In genomic region chr6:66992660-66993059, GRCh38 we compare ENCODE assay signal across 23 cellular contexts.
"Had no signal": no experiment of that assay in that cellular context is flagged by ENCODE, and none has a peak within 500 bp of the region (broad histone marks: within the 10 kb centered on the region; RNA-seq: fewer than 3 reads in every experiment).

No MANE protein-coding gene starts in this region.

- H3K36me3 ChIP-seq: esophagus muscularis mucosa, gastrocnemius medialis, heart right ventricle, neutrophil, spleen, tibial nerve, upper lobe of right lung, vagina had no signal

- H3K27ac ChIP-seq: epithelial cell of prostate, esophagus muscularis mucosa, gastrocnemius medialis, heart right ventricle, neutrophil, psoas muscle, spleen, testis, tibial nerve, upper lobe of right lung, vagina had no signal

- ATAC-seq: gastrocnemius medialis; heart right ventricle; naive thymus-derived CD8-positive, alpha-beta T cell; psoas muscle; sciatic nerve; stimulated activated naive B cell treated with anti-CD40 and anti-IgM and Interleukin-4, amounts not matched to agents 10 μg/mL and 1 μg/mL and 100 μg/mL, for 72 hours; stimulated activated naive CD8-positive, alpha-beta T cell treated with anti-CD3 and anti-CD28 coated beads, Interleukin-15, amount 100 ng/mL, for 72 hours; upper lobe of right lung had no signal

- H3K4me1 Mint-ChIP-seq: naive thymus-derived CD8-positive, alpha-beta T cell; stimulated activated naive B cell treated with anti-CD40 and anti-IgM and Interleukin-4, amounts not matched to agents 10 μg/mL and 1 μg/mL and 100 μg/mL, for 72 hours; stimulated activated naive CD8-positive, alpha-beta T cell treated with anti-CD3 and anti-CD28 coated beads, Interleukin-15, amount 100 ng/mL, for 72 hours had no signal

- DNase-seq: effector memory CD4-positive, alpha-beta T cell; gastrocnemius medialis; heart right ventricle; hypothalamus; kidney glomerular epithelial cell; mammary epithelial cell; naive thymus-derived CD8-positive, alpha-beta T cell; psoas muscle; retina; spleen; stimulated activated CD4-positive, alpha-beta T cell treated with anti-CD3 and anti-CD28 coated beads, Interleukin-15, amount 100 ng/mL, for 24 hours; stimulated activated CD4-positive, alpha-beta T cell treated with anti-CD3 and anti-CD28 coated beads, Interleukin-1b, Interleukin-23, amount 100 ng/mL, for 48 hours; stimulated activated CD4-positive, alpha-beta T cell treated with anti-CD3 and anti-CD28 coated beads, Interleukin-4, amount 100 ng/mL, for 24 hours; stimulated activated naive B cell treated with anti-CD40 and anti-IgM and Interleukin-4, amounts not matched to agents 10 μg/mL and 1 μg/mL and 100 μg/mL, for 72 hours; stimulated activated naive CD8-positive, alpha-beta T cell treated with anti-CD3 and anti-CD28 coated beads, Interleukin-15, amount 100 ng/mL, for 72 hours; testis; upper lobe of right lung had no signal

- H3K9me3 ChIP-seq: gastrocnemius medialis, psoas muscle, testis, upper lobe of right lung had no signal

- H3K27ac Mint-ChIP-seq: naive thymus-derived CD8-positive, alpha-beta T cell; stimulated activated naive B cell treated with anti-CD40 and anti-IgM and Interleukin-4, amounts not matched to agents 10 μg/mL and 1 μg/mL and 100 μg/mL, for 72 hours; stimulated activated naive CD8-positive, alpha-beta T cell treated with anti-CD3 and anti-CD28 coated beads, Interleukin-15, amount 100 ng/mL, for 72 hours had no signal

- H3K27me3 Mint-ChIP-seq: naive thymus-derived CD8-positive, alpha-beta T cell; stimulated activated naive B cell treated with anti-CD40 and anti-IgM and Interleukin-4, amounts not matched to agents 10 μg/mL and 1 μg/mL and 100 μg/mL, for 72 hours; stimulated activated naive CD8-positive, alpha-beta T cell treated with anti-CD3 and anti-CD28 coated beads, Interleukin-15, amount 100 ng/mL, for 72 hours had no signal

- H3K4me3 ChIP-seq: esophagus muscularis mucosa, gastrocnemius medialis, heart right ventricle, psoas muscle, spleen, testis, tibial nerve, upper lobe of right lung, vagina had no signal

- H3K4me1 ChIP-seq: esophagus muscularis mucosa, gastrocnemius medialis, heart right ventricle, psoas muscle, spleen, testis, tibial nerve, upper lobe of right lung, vagina had no signal

- H3K4me3 Mint-ChIP-seq: naive thymus-derived CD8-positive, alpha-beta T cell; stimulated activated naive B cell treated with anti-CD40 and anti-IgM and Interleukin-4, amounts not matched to agents 10 μg/mL and 1 μg/mL and 100 μg/mL, for 72 hours; stimulated activated naive CD8-positive, alpha-beta T cell treated with anti-CD3 and anti-CD28 coated beads, Interleukin-15, amount 100 ng/mL, for 72 hours had no signal

- H3K36me3 Mint-ChIP-seq: naive thymus-derived CD8-positive, alpha-beta T cell; stimulated activated naive B cell treated with anti-CD40 and anti-IgM and Interleukin-4, amounts not matched to agents 10 μg/mL and 1 μg/mL and 100 μg/mL, for 72 hours had no signal

- H3K27me3 ChIP-seq: esophagus muscularis mucosa, gastrocnemius medialis, heart right ventricle, neutrophil, spleen, testis, tibial nerve, upper lobe of right lung, vagina had no signal
